In the genomic region with DNA sequence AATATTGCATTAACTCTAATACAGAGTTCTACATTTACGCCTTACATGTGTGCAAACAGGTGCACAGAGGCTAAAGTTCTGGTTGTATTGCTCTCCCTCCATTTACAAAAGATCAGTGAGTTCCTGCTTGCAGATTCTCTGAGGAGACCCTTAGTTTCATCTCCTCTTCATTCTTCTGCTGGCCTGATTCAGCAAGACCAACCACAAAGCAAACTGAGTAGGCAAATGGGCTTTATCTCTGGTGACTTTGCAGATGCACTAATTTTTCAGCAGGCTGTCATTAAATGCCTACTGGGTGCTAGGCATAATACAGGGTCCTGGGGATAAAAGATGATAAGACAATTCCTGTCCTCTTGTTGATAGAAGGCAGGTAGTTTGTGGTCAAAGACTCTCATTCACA, we compare ENCODE assay signal across 33 cellular contexts. TPM values are rescaled to one million over a fixed set of nuclear protein-coding genes. Genes with fewer than 3 reads are reported as not detected.
"Had no signal": no experiment of that assay in that cellular context is flagged by ENCODE, and none has a peak within 500 bp of the region (broad histone marks: within the 10 kb centered on the region; RNA-seq: fewer than 3 reads in every experiment).

No MANE protein-coding gene starts in this region.

- H3K27ac ChIP-seq: ascending aorta, breast epithelium, cardiac muscle cell, coronary artery had no signal

- DNase-seq: activated CD4-positive, alpha-beta memory T cell treated with anti-CD3 and anti-CD28 coated beads for 36 hours; activated CD4-positive, alpha-beta T cell treated with anti-CD3 and anti-CD28 coated beads for 36 hours; activated CD4-positive, alpha-beta T cell treated with anti-CD3 and anti-CD28 coated beads, Interleukin-2, amount 10 ng/mL, durations not matched to agents 24 days and 14 days; activated CD4-positive, CD25-positive, alpha-beta regulatory T cell; activated CD4-positive, CD25-positive, alpha-beta regulatory T cell treated with anti-CD3 and anti-CD28 coated beads, Interleukin-2, amount 50 U/mL, for 72 hours; activated CD8-positive, alpha-beta memory T cell treated with anti-CD3 and anti-CD28 coated beads, Interleukin-2, amount 10 ng/mL, durations not matched to agents 7 days and 5 days; activated CD8-positive, alpha-beta memory T cell treated with anti-CD3 and anti-CD28 coated beads, Interleukin-2, amount 50 U/mL, for 4 hours; activated CD8-positive, alpha-beta T cell treated with anti-CD3 and anti-CD28 coated beads, Interleukin-2, amount 10 ng/mL, durations not matched to agents 7 days and 5 days; activated effector memory CD4-positive, alpha-beta T cell treated with anti-CD3 and anti-CD28 coated beads, Interleukin-2, amount 50 U/mL, for 16 hours; activated naive CD4-positive, alpha-beta T cell; activated naive CD4-positive, alpha-beta T cell treated with anti-CD3 and anti-CD28 coated beads, Interleukin-2, amount 10 ng/mL, durations not matched to agents 7 days and 5 days; activated naive CD8-positive, alpha-beta T cell treated with anti-CD3 and anti-CD28 coated beads, Interleukin-2, amount 10 ng/mL, durations not matched to agents 7 days and 5 days; activated T-cell treated with anti-CD3 and anti-CD28 coated beads, Interleukin-2, amount 50 U/mL, for 1 hour; activated T-cell treated with anti-CD3 and anti-CD28 coated beads, Interleukin-2, amount 50 U/mL, for 48 hours; central memory CD4-positive, alpha-beta T cell; cerebellar nuclear complex; dorsolateral prefrontal cortex; effector memory CD4-positive, alpha-beta T cell; endodermal cell; foreskin fibroblast; head of caudate nucleus; T-helper 2 cell had no signal

- H3K27me3 ChIP-seq: ascending aorta, breast epithelium, cardiac muscle cell had no signal

- H3K27me3 Mint-ChIP-seq: activated naive CD4-positive, alpha-beta T cell treated with anti-CD3 and anti-CD28 coated beads, Interleukin-2, amount 10 ng/mL, durations not matched to agents 7 days and 5 days; brain; dendritic cell treated with granulocyte-macrophage colony-stimulating factor and Interleukin-4, amounts not matched to agents 40 ng/mL and 50 ng/mL, for 4 days had no signal

- H3K4me1 Mint-ChIP-seq: activated CD4-positive, alpha-beta T cell treated with anti-CD3 and anti-CD28 coated beads for 36 hours; activated CD4-positive, alpha-beta T cell treated with anti-CD3 and anti-CD28 coated beads, Interleukin-2, amount 10 ng/mL, durations not matched to agents 24 days and 14 days; activated CD8-positive, alpha-beta memory T cell treated with anti-CD3 and anti-CD28 coated beads, Interleukin-2, amount 10 ng/mL, durations not matched to agents 7 days and 5 days; activated naive CD4-positive, alpha-beta T cell treated with anti-CD3 and anti-CD28 coated beads, Interleukin-2, amount 10 ng/mL, durations not matched to agents 7 days and 5 days; activated naive CD8-positive, alpha-beta T cell treated with anti-CD3 and anti-CD28 coated beads, Interleukin-2, amount 10 ng/mL, durations not matched to agents 7 days and 5 days had no signal

- H3K4me3 Mint-ChIP-seq: activated CD4-positive, alpha-beta memory T cell treated with anti-CD3 and anti-CD28 coated beads for 36 hours; activated CD4-positive, alpha-beta T cell treated with anti-CD3 and anti-CD28 coated beads for 36 hours; activated CD4-positive, alpha-beta T cell treated with anti-CD3 and anti-CD28 coated beads, Interleukin-2, amount 10 ng/mL, durations not matched to agents 24 days and 14 days; activated CD8-positive, alpha-beta memory T cell treated with anti-CD3 and anti-CD28 coated beads, Interleukin-2, amount 10 ng/mL, durations not matched to agents 7 days and 5 days; activated CD8-positive, alpha-beta T cell treated with anti-CD3 and anti-CD28 coated beads, Interleukin-2, amount 10 ng/mL, durations not matched to agents 7 days and 5 days; activated naive CD4-positive, alpha-beta T cell treated with anti-CD3 and anti-CD28 coated beads, Interleukin-2, amount 10 ng/mL, durations not matched to agents 7 days and 5 days; activated naive CD8-positive, alpha-beta T cell treated with anti-CD3 and anti-CD28 coated beads, Interleukin-2, amount 10 ng/mL, durations not matched to agents 7 days and 5 days; activated T-helper 1 cell treated with anti-CD3 and anti-CD28 coated beads, Interleukin-12 subunit alpha, Interleukin-12 subunit beta, Interleukin-2, Interleukin-4 antibody, amounts not matched to agents 30 ng/mL and 10 ng/mL and 1 ng/mL, durations not matched to agents 14 hours and 24 hours and 36 hours; brain; dendritic cell treated with granulocyte-macrophage colony-stimulating factor and Interleukin-4, amounts not matched to agents 40 ng/mL and 50 ng/mL, for 4 days; endodermal cell had no signal

- H3K36me3 Mint-ChIP-seq: activated CD4-positive, alpha-beta memory T cell treated with anti-CD3 and anti-CD28 coated beads for 36 hours; activated CD8-positive, alpha-beta memory T cell treated with anti-CD3 and anti-CD28 coated beads, Interleukin-2, amount 10 ng/mL, durations not matched to agents 7 days and 5 days; activated naive CD4-positive, alpha-beta T cell treated with anti-CD3 and anti-CD28 coated beads, Interleukin-2, amount 10 ng/mL, durations not matched to agents 7 days and 5 days; activated naive CD4-positive, alpha-beta T cell treated with anti-CD3 and anti-CD28 coated beads, Interleukin-2, amount 50 U/mL, for 72 hours; activated naive CD8-positive, alpha-beta T cell treated with anti-CD3 and anti-CD28 coated beads, Interleukin-2, amount 10 ng/mL, durations not matched to agents 7 days and 5 days; brain had no signal

- H3K4me3 ChIP-seq: ascending aorta, breast epithelium, cardiac muscle cell, coronary artery, dorsolateral prefrontal cortex had no signal

- FAIRE-seq: frontal cortex had no signal

- H3K9me3 ChIP-seq: ascending aorta, breast epithelium had no signal

- H3K4me1 ChIP-seq: breast epithelium had no signal

- H3K27ac Mint-ChIP-seq: activated CD4-positive, alpha-beta memory T cell treated with anti-CD3 and anti-CD28 coated beads for 36 hours; activated CD4-positive, alpha-beta T cell treated with anti-CD3 and anti-CD28 coated beads for 36 hours; activated CD4-positive, alpha-beta T cell treated with anti-CD3 and anti-CD28 coated beads, Interleukin-2, amount 10 ng/mL, durations not matched to agents 24 days and 14 days; activated CD8-positive, alpha-beta memory T cell treated with anti-CD3 and anti-CD28 coated beads, Interleukin-2, amount 10 ng/mL, durations not matched to agents 7 days and 5 days; activated CD8-positive, alpha-beta T cell treated with anti-CD3 and anti-CD28 coated beads, Interleukin-2, amount 10 ng/mL, durations not matched to agents 7 days and 5 days; activated naive CD4-positive, alpha-beta T cell treated with anti-CD3 and anti-CD28 coated beads, Interleukin-2, amount 10 ng/mL, durations not matched to agents 7 days and 5 days; activated naive CD4-positive, alpha-beta T cell treated with anti-CD3 and anti-CD28 coated beads, Interleukin-2, amount 50 U/mL, for 72 hours; activated naive CD8-positive, alpha-beta T cell treated with anti-CD3 and anti-CD28 coated beads, Interleukin-2, amount 10 ng/mL, durations not matched to agents 7 days and 5 days; activated T-helper 1 cell treated with anti-CD3 and anti-CD28 coated beads, Interleukin-12 subunit alpha, Interleukin-12 subunit beta, Interleukin-2, Interleukin-4 antibody, amounts not matched to agents 30 ng/mL and 10 ng/mL and 1 ng/mL, durations not matched to agents 14 hours and 24 hours and 36 hours; activated T-helper 2 cell treated with anti-CD3 and anti-CD28 coated beads, Interferon-gamma antibody, Interleukin-2, Interleukin-4, amounts not matched to agents 10 μg/mL and 5 μg/mL and 100 μg/mL, durations not matched to agents 14 hours and 24 hours and 36 hours; brain; dendritic cell treated with granulocyte-macrophage colony-stimulating factor and Interleukin-4, amounts not matched to agents 40 ng/mL and 50 ng/mL, for 4 days; endodermal cell had no signal

- ATAC-seq: activated CD4-positive, alpha-beta T cell treated with anti-CD3 and anti-CD28 coated beads for 36 hours; activated CD8-positive, alpha-beta memory T cell treated with anti-CD3 and anti-CD28 coated beads, Interleukin-2, amount 10 ng/mL, durations not matched to agents 7 days and 5 days; activated CD8-positive, alpha-beta T cell treated with anti-CD3 and anti-CD28 coated beads, Interleukin-2, amount 10 ng/mL, durations not matched to agents 7 days and 5 days; activated naive CD4-positive, alpha-beta T cell treated with anti-CD3 and anti-CD28 coated beads, Interleukin-2, amount 50 U/mL, for 72 hours; esophagus mucosa had no signal

- H3K36me3 ChIP-seq: ascending aorta, breast epithelium, cardiac muscle cell had no signal

- H3K9me3 Mint-ChIP-seq: activated CD4-positive, alpha-beta memory T cell treated with anti-CD3 and anti-CD28 coated beads for 36 hours; activated CD4-positive, alpha-beta T cell treated with anti-CD3 and anti-CD28 coated beads, Interleukin-2, amount 10 ng/mL, durations not matched to agents 24 days and 14 days; activated naive CD4-positive, alpha-beta T cell treated with anti-CD3 and anti-CD28 coated beads, Interleukin-2, amount 10 ng/mL, durations not matched to agents 7 days and 5 days; activated naive CD4-positive, alpha-beta T cell treated with anti-CD3 and anti-CD28 coated beads, Interleukin-2, amount 50 U/mL, for 72 hours; activated naive CD8-positive, alpha-beta T cell treated with anti-CD3 and anti-CD28 coated beads, Interleukin-2, amount 10 ng/mL, durations not matched to agents 7 days and 5 days; activated T-helper 1 cell treated with anti-CD3 and anti-CD28 coated beads, Interleukin-12 subunit alpha, Interleukin-12 subunit beta, Interleukin-2, Interleukin-4 antibody, amounts not matched to agents 30 ng/mL and 10 ng/mL and 1 ng/mL, durations not matched to agents 14 hours and 24 hours and 36 hours; activated T-helper 2 cell treated with anti-CD3 and anti-CD28 coated beads, Interferon-gamma antibody, Interleukin-2, Interleukin-4, amounts not matched to agents 10 μg/mL and 5 μg/mL and 100 μg/mL, durations not matched to agents 14 hours and 24 hours and 36 hours; brain; dendritic cell treated with granulocyte-macrophage colony-stimulating factor and Interleukin-4, amounts not matched to agents 40 ng/mL and 50 ng/mL, for 4 days; endodermal cell had no signal

RNA-seq across cellular contexts. Expression of a gene that starts 56.4 kb away (rescaled TPM):
- total RNA-seq: activated CD8-positive, alpha-beta T cell treated with anti-CD3 and anti-CD28 coated beads, Interleukin-2, amount 10 ng/mL, durations not matched to agents 7 days and 5 days; activated naive CD8-positive, alpha-beta T cell treated with anti-CD3 and anti-CD28 coated beads, Interleukin-2, amount 10 ng/mL, durations not matched to agents 7 days and 5 days had no signal
